Comparison of ENCODE assay signal across 10 cellular contexts in the genomic region with DNA sequence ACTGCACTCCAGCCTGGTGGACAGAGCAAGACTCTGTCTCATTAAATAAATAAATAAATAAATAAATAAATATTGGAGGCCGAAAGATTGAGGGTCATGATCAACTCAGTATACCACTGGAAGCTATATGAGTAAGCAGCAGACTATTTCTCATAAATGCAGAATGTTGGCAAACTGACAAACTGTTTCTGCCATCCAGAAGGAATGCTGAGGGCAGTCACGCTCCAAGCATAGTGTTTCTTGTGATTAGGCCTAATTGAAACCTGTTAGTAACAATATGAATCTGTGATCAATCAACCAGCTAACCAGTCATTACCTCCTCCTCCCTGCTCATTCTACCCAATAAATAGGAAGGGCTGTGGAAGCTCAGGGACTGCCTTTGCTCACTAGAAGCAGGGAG. TPM values are rescaled to one million over a fixed set of nuclear protein-coding genes. Genes with fewer than 3 reads are reported as not detected.
DNase-seq lines count a peak whose midpoint lies in the region; ATAC-seq and TF ChIP-seq lines count a peak whose summit lies in the region.
"Had no signal": no experiment of that assay in that cellular context is flagged by ENCODE, and none has a peak within 500 bp of the region (broad histone marks: within the 10 kb centered on the region; RNA-seq: fewer than 3 reads in every experiment).

No MANE protein-coding gene starts in this region.

- peaks cover 0 to 1% (median 0%) of the 10 kb centered on the region in 7 donors for H3K9me3 Mint-ChIP-seq in CD14-positive monocyte
- no peaks in the 10 kb centered on the region for H3K9me3 Mint-ChIP-seq in activated CD4-positive, alpha-beta memory T cell treated with anti-CD3 and anti-CD28 coated beads for 36 hours
- H3K9me3 Mint-ChIP-seq: CD8-positive, alpha-beta T cell had no signal

- H3K4me3 Mint-ChIP-seq in CD14-positive monocyte, result no peak overlapping the region
- H3K4me3 Mint-ChIP-seq in activated CD4-positive, alpha-beta memory T cell treated with anti-CD3 and anti-CD28 coated beads for 36 hours, result no peak overlapping the region
- H3K4me3 Mint-ChIP-seq: CD8-positive, alpha-beta T cell had no signal

- H3K27me3 Mint-ChIP-seq in CD14-positive monocyte (ENCODE audit: low read depth in 3 of 3), result peaks cover 0 to 5% (median 2%) of the 10 kb centered on the region in 3 donors
- H3K27me3 Mint-ChIP-seq in activated CD4-positive, alpha-beta memory T cell treated with anti-CD3 and anti-CD28 coated beads for 36 hours, result no peaks in the 10 kb centered on the region

- peak; percentile 97 for TF ChIP-seq EP300 in Ishikawa (IDR thresholded peaks at IDR 0.05; ENCODE audit: borderline replicate concordance)

- no peaks in the 10 kb centered on the region for H3K36me3 Mint-ChIP-seq in CD14-positive monocyte
- no peaks in the 10 kb centered on the region for H3K36me3 Mint-ChIP-seq in activated CD4-positive, alpha-beta memory T cell treated with anti-CD3 and anti-CD28 coated beads for 36 hours
- H3K36me3 Mint-ChIP-seq: CD8-positive, alpha-beta T cell had no signal

- intact Hi-C loops in CD14-positive monocyte (cut with micrococcal nuclease), result loop anchor here (5.0 to 10.0 kb wide), 2 partner anchors 43 to 516 kb away; partner anchors contain the start of gene OSER1 (in 2 of the 2)
- intact Hi-C loops in activated CD4-positive, alpha-beta memory T cell treated with anti-CD3 and anti-CD28 coated beads for 36 hours (cut with micrococcal nuclease), result loop anchor here (5.0 kb wide), 2 partner anchors 343 to 513 kb away; no protein-coding TSS in a partner anchor
- intact Hi-C loops in lower leg skin (cut with DNase I; ENCODE audit: low total_unique reads), result no loop called here

- no peak overlapping the region for H3K4me3 ChIP-seq in AG10803 (ENCODE audit: low read length)
- H3K4me3 ChIP-seq in lower leg skin (ENCODE audit: low read depth, poor library complexity, severe bottlenecking), result no peak overlapping the region
- H3K4me3 ChIP-seq: skin epidermis had no signal

- TF ChIP-seq POLR2A in lower leg skin (IDR thresholded peaks at IDR 0.05), result no peak

- H3K27ac Mint-ChIP-seq in CD14-positive monocyte, result no peak overlapping the region
- no peak overlapping the region for H3K27ac Mint-ChIP-seq in activated CD4-positive, alpha-beta memory T cell treated with anti-CD3 and anti-CD28 coated beads for 36 hours
- H3K27ac Mint-ChIP-seq: CD8-positive, alpha-beta T cell had no signal

- CTCF ChIA-PET in activated CD4-positive, alpha-beta memory T cell treated with anti-CD3 and anti-CD28 coated beads for 36 hours (lab: Charles Lee), result interaction anchor here (6.0 kb wide), 1 partner anchor 45 kb away, joined by 92 read pairs; no protein-coding TSS in a partner anchor

- TF ChIP-seq RAD21 in Ishikawa (IDR thresholded peaks at IDR 0.05; ENCODE audit: low read depth), result no peak

- peaks cover 8% of the 10 kb centered on the region for H3K4me1 Mint-ChIP-seq in CD14-positive monocyte
- peaks cover 12% of the 10 kb centered on the region for H3K4me1 Mint-ChIP-seq in activated CD4-positive, alpha-beta memory T cell treated with anti-CD3 and anti-CD28 coated beads for 36 hours (ENCODE audit: low read depth)

- 56 to 58% methylated on average over 2 of the region's 2 CpGs for WGBS in lower leg skin, 2 donors

- POLR2A ChIA-PET in activated CD4-positive, alpha-beta memory T cell treated with anti-CD3 and anti-CD28 coated beads for 36 hours (lab: Charles Lee), result no interaction called here

- DNase-seq in AG10803 (ENCODE audit: low read depth), result peak; percentile 95
- DNase-seq in astrocyte of the hippocampus (ENCODE audit: low read depth, low spot score), result peak; percentile 87
- DNase-seq in kidney glomerular epithelial cell (lab: John Stamatoyannopoulos, UW), result peak; percentile 82
- DNase-seq in CD14-positive monocyte (ENCODE audit: low spot score), result no peak
- no peak for DNase-seq in activated CD4-positive, alpha-beta memory T cell treated with anti-CD3 and anti-CD28 coated beads for 36 hours
- DNase-seq in lower leg skin (ENCODE audit: low spot score in 2 of 2), result no peak
- DNase-seq: CD8-positive, alpha-beta T cell had no signal

- TF ChIP-seq CTCF in AG10803 (conservative IDR thresholded peaks at IDR 0.05; ENCODE audit: low read length) (no peak), CD14-positive monocyte (IDR thresholded peaks at IDR 0.05) (no peak), lower leg skin (IDR thresholded peaks at IDR 0.05) (no peak)

- ATAC-seq in GM19397 (IDR thresholded peaks at IDR 0.05; ENCODE audit: unreplicated experiment), result no peak
- ATAC-seq: CD8-positive, alpha-beta T cell had no signal

TF ChIP-seq in Ishikawa, 13 proteins besides CTCF, POLR2A, EP300 and RAD21:
- no peak for TF ChIP-seq EGR1 (IDR thresholded peaks at IDR 0.05)
- TF ChIP-seq CREB1 (IDR thresholded peaks at IDR 0.05; ENCODE audit: low read depth), result no peak
- TF ChIP-seq REST (IDR thresholded peaks at IDR 0.05; ENCODE audit: low read depth), result no peak
- peak; percentile 95 for TF ChIP-seq TCF12 (IDR thresholded peaks at IDR 0.05; ENCODE audit: low read depth)
- peak; percentile 98 for TF ChIP-seq TEAD4 (IDR thresholded peaks at IDR 0.05)
- TF ChIP-seq MAX (IDR thresholded peaks at IDR 0.05), result peak; percentile 52; the same call in 1 of the 2 replicates
- no peak for TF ChIP-seq ZBTB7A (IDR thresholded peaks at IDR 0.05; ENCODE audit: low read depth)
- TF ChIP-seq FOXM1 (IDR thresholded peaks at IDR 0.05; ENCODE audit: borderline replicate concordance, low read depth), result peak; percentile 89
- TF ChIP-seq CEBPB (IDR thresholded peaks at IDR 0.05), result peak; percentile 86
- peak; percentile 99 for TF ChIP-seq NFIC (IDR thresholded peaks at IDR 0.05)
- 0 out of 2 replicates have a peak, but pooled peaks have one; percentile 26 for TF ChIP-seq YY1 (IDR thresholded peaks at IDR 0.05; ENCODE audit: low read depth)
- TF ChIP-seq TAF1 (IDR thresholded peaks at IDR 0.05; ENCODE audit: low read depth), result no peak
- TF ChIP-seq, protein P1, sequence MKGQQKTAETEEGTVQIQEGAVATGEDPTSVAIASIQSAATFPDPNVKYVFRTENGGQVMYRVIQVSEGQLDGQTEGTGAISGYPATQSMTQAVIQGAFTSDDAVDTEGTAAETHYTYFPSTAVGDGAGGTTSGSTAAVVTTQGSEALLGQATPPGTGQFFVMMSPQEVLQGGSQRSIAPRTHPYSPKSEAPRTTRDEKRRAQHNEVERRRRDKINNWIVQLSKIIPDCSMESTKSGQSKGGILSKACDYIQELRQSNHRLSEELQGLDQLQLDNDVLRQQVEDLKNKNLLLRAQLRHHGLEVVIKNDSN (IDR thresholded peaks at IDR 0.05), result peak; percentile 78

RNA-seq across cellular contexts. Expression of gene KCNK15, which starts 15.2 kb away (rescaled TPM):
- polyA plus RNA-seq in CD14-positive monocyte, result not detected
- under 1 TPM; 0.71 to 0.77 TPM for total RNA-seq in activated CD4-positive, alpha-beta memory T cell treated with anti-CD3 and anti-CD28 coated beads for 36 hours
- 1 to 10 TPM; 1.5 to 3.5 (median 2.5) TPM for total RNA-seq in lower leg skin
- total RNA-seq: CD8-positive, alpha-beta T cell had no signal

RNA-seq across cellular contexts. Expression of gene CCN5, which starts 15.3 kb away (rescaled TPM):
- polyA plus RNA-seq in CD14-positive monocyte, result not detected
- total RNA-seq in activated CD4-positive, alpha-beta memory T cell treated with anti-CD3 and anti-CD28 coated beads for 36 hours, result not detected
- 100 to 1,000 TPM in 2 of 4 donors, 10 to 100 TPM in 2; 50.8 to 481 (median 81.3) TPM for total RNA-seq in lower leg skin
- total RNA-seq: CD8-positive, alpha-beta T cell had no signal

Comparison
In these comparisons a context has a peak if more than half of its experiments do, and no peak if none do; other contexts are left out.
1. DNase-seq: peak in AG10803 (single experiment), astrocyte of the hippocampus (single experiment) and kidney glomerular epithelial cell (single experiment); none in CD14-positive monocyte (single experiment), activated CD4-positive, alpha-beta memory T cell treated with anti-CD3 and anti-CD28 coated beads for 36 hours (single experiment) and lower leg skin (0 of 2).
2. RNA of gene CCN5, which starts 15.3 kb away (total RNA-seq): 50.8 to 481 TPM in lower leg skin; not detected in activated CD4-positive, alpha-beta memory T cell treated with anti-CD3 and anti-CD28 coated beads for 36 hours; every median in the first group is over 10 times any median in the second.